8 cellular contexts compared by ENCODE assay signal in genomic region chr5:173781826-173782670, GRCh38.
DNase-seq lines count a peak whose midpoint lies in the region; ATAC-seq, FAIRE-seq and TF ChIP-seq lines count a peak whose summit lies in the region.

No MANE protein-coding gene starts in this region.

- no peak for FAIRE-seq in frontal cortex (lab: Jason Lieb, UNC)

- H3K4me1 ChIP-seq in parathyroid adenoma (peaks cover 21% of the 10 kb centered on the region), thyroid gland (peaks cover 17 to 29% of the 10 kb centered on the region in 2 donors)

- H3K27ac ChIP-seq in parathyroid adenoma, result peak overlapping the region; percentile 67
- peak overlapping the region; percentile 11 to 69 (median 64) for H3K27ac ChIP-seq in thyroid gland

- WGBS in thyroid gland, 2 donors, result 59 to 60% methylated on average over 8 of the region's 8 CpGs

- TF ChIP-seq CTCF in GM12864 (IDR thresholded peaks at IDR 0.05; ENCODE audit: low read depth, low read length, missing control alignments), result no peak
- no peak for TF ChIP-seq CTCF in parathyroid adenoma (IDR thresholded peaks at IDR 0.05)
- TF ChIP-seq CTCF in thyroid gland (IDR thresholded peaks at IDR 0.05), result no peak

- peak in 1 of 2 donors; percentile 28 for TF ChIP-seq POLR2A in thyroid gland (IDR thresholded peaks at IDR 0.05)

- H3K79me2 ChIP-seq in parathyroid adenoma, result peaks cover 2% of the 10 kb centered on the region

- peak overlapping the region; percentile 61 for H2AFZ ChIP-seq in parathyroid adenoma

- intact Hi-C loops in thyroid gland (cut with DNase I), result no loop called here

- no peak overlapping the region for H3K4me2 ChIP-seq in parathyroid adenoma (ENCODE audit: low read length)

- H3K27me3 ChIP-seq in parathyroid adenoma (ENCODE audit: control insufficient read depth, insufficient read depth, low read length), result no peaks in the 10 kb centered on the region
- H3K27me3 ChIP-seq in thyroid gland, result no peaks in the 10 kb centered on the region

- no peaks in the 10 kb centered on the region for H3K9me3 ChIP-seq in parathyroid adenoma (ENCODE audit: control insufficient read depth, low read length)
- H3K9me3 ChIP-seq in thyroid gland, result no peaks in the 10 kb centered on the region

- ATAC-seq in GM19023 (IDR thresholded peaks at IDR 0.05; ENCODE audit: unreplicated experiment) (no peak), HG02610 (IDR thresholded peaks at IDR 0.05; ENCODE audit: unreplicated experiment) (no peak)

- no peaks in the 10 kb centered on the region for H3K36me3 ChIP-seq in parathyroid adenoma (ENCODE audit: control insufficient read depth, insufficient read depth, low read length)
- H3K36me3 ChIP-seq in thyroid gland, result no peaks in the 10 kb centered on the region

- H3K4me3 ChIP-seq in GM12864 (ENCODE audit: low read depth, low read length) (no peak overlapping the region), parathyroid adenoma (ENCODE audit: low read depth, low read length) (no peak overlapping the region), thyroid gland (replicated peaks in 1 of 3) (no peak overlapping the region)

- H3K9ac ChIP-seq in parathyroid adenoma, result no peak overlapping the region

- DNase-seq in GM12864 (ENCODE audit: low read depth) (peak; percentile 39), SHP77 treated with DMSO at 0.1 percent for 48 hours (lab: John Stamatoyannopoulos, UW) (peak; percentile 29), frontal cortex (ENCODE audit: low spot score in 2 of 2) (peak; percentile 31 to 60), thyroid gland (peak; percentile 61 to 62)
- peak; percentile 67 for DNase-seq in activated naive CD4-positive, alpha-beta T cell treated with Interleukin-2 at 50 U/mL for 16 hours
